13 cellular contexts compared by ENCODE assay signal in genomic region chr5:6419340-6419852, GRCh38. TPM values are rescaled to one million over a fixed set of nuclear protein-coding genes. Genes with fewer than 3 reads are reported as not detected.
A peak's percentile ranks its signal among the peaks of the same experiment; 100 is the strongest.
DNase-seq lines count a peak whose midpoint lies in the region; ATAC-seq, FAIRE-seq and TF ChIP-seq lines count a peak whose summit lies in the region.
"Had no signal": no experiment of that assay in that cellular context is flagged by ENCODE, and none has a peak within 500 bp of the region (broad histone marks: within the 10 kb centered on the region; RNA-seq: fewer than 3 reads in every experiment).

No MANE protein-coding gene starts in this region.

- H3K4me1 ChIP-seq in endothelial cell of umbilical vein (ENCODE audit: control insufficient read depth, extremely low read depth, insufficient read depth, low read length) = peaks cover 45% of the 10 kb centered on the region

- H3K27ac ChIP-seq in endothelial cell of umbilical vein (ENCODE audit: insufficient read depth, low read depth, low read length) (peak overlapping the region; percentile 74), WERI-Rb-1 (no peak overlapping the region)

- BruUV-seq in endothelial cell of umbilical vein (replicated peaks; lab: Mats Ljungman, UMichigan) = no TSS peak

- peak overlapping the region; percentile 5 for H3K4me2 ChIP-seq in endothelial cell of umbilical vein (ENCODE audit: insufficient read depth, low read length)

- FAIRE-seq in endothelial cell of umbilical vein (lab: Jason Lieb, UNC) = peak; percentile 89
- FAIRE-seq: GM12892 had no signal

- no peaks in the 10 kb centered on the region for H3K9me1 ChIP-seq in endothelial cell of umbilical vein (replicated peaks; ENCODE audit: control insufficient read depth, extremely low read depth, insufficient read depth, low read length)

- H3K9ac ChIP-seq in endothelial cell of umbilical vein (replicated peaks; ENCODE audit: extremely low read depth, insufficient read depth, low read length) = no peak overlapping the region

- POLR2A ChIA-PET in endothelial cell of umbilical vein (lab: Charles Lee) = no interaction called here

- H3K9me3 ChIP-seq in endothelial cell of umbilical vein (replicated peaks; ENCODE audit: control insufficient read depth, insufficient read depth, low read length) = no peaks in the 10 kb centered on the region
- peaks cover 3% of the 10 kb centered on the region for H3K9me3 ChIP-seq in WERI-Rb-1 (ENCODE audit: severe bottlenecking)

- ATAC-seq in left ventricle myocardium superior (peak; percentile 69), GM19351 (IDR thresholded peaks at IDR 0.05; ENCODE audit: unreplicated experiment) (no peak)

- no peak for DNase-seq in left ventricle myocardium superior
- no peak for DNase-seq in cardiac septum (ENCODE audit: low spot score)
- peak; percentile 67 for DNase-seq in NCI-H2196 treated with DMSO at 0.1 percent for 48 hours (lab: John Stamatoyannopoulos, UW; ENCODE audit: unreplicated experiment)
- peak; percentile 89 for DNase-seq in endothelial cell of umbilical vein (ENCODE audit: low read depth, low spot score)
- DNase-seq in superior temporal gyrus (ENCODE audit: extremely low spot score) = peak; percentile 29
- DNase-seq in WERI-Rb-1 = no peak
- DNase-seq in NCI-H1048 (lab: John Stamatoyannopoulos, UW) = no peak
- DNase-seq: activated naive CD8-positive, alpha-beta T cell treated with anti-CD3 and anti-CD28 coated beads for 36 hours; DMS 273 treated with DMSO at 0.1 percent for 48 hours; stimulated activated CD4-positive, alpha-beta T cell treated with anti-CD3 and anti-CD28 coated beads, Interleukin-2, amount 100 ng/mL, for 48 hours; stimulated activated naive CD4-positive, alpha-beta T cell treated with Interleukin-2 at 50 U/mL for 16 hours had no signal

- H2AFZ ChIP-seq in endothelial cell of umbilical vein (ENCODE audit: low read depth, low read length) = no peak overlapping the region

- no peaks in the 10 kb centered on the region for H4K20me1 ChIP-seq in endothelial cell of umbilical vein (replicated peaks; ENCODE audit: control insufficient read depth, extremely low read depth, insufficient read depth, low read length)

- intact Hi-C loops in left ventricle myocardium superior (cut with micrococcal nuclease) (no loop called here), cardiac septum (cut with DNase I) (no loop called here), endothelial cell of umbilical vein (cut with micrococcal nuclease) (loop anchor here (1.0 kb wide), 2 partner anchors 41 to 47 kb away; partner anchors contain the start of gene MED10)

- H3K79me2 ChIP-seq in endothelial cell of umbilical vein (ENCODE audit: control insufficient read depth, insufficient read depth, low read length) = no peaks in the 10 kb centered on the region

- H3K27me3 ChIP-seq in endothelial cell of umbilical vein (ENCODE audit: control insufficient read depth in 2 of 2, insufficient read depth in 2 of 2, low read length in 2 of 2) (no peaks in the 10 kb centered on the region), WERI-Rb-1 (ENCODE audit: insufficient read depth, low read depth, severe bottlenecking) (peaks cover 31% of the 10 kb centered on the region)

- no peak for TF ChIP-seq POLR2A in endothelial cell of umbilical vein (IDR thresholded peaks at IDR 0.05; ENCODE audit: low read depth, low read length)

- TF ChIP-seq CTCF in endothelial cell of umbilical vein (IDR thresholded peaks at IDR 0.05; ENCODE audit: extremely low read depth in 1 of 2, insufficient read depth in 1 of 2, low read depth in 1 of 2, low read length in 2 of 2) = no peak
- TF ChIP-seq CTCF in WERI-Rb-1 (IDR thresholded peaks at IDR 0.05; ENCODE audit: low read depth, low read length) = no peak

- dilution Hi-C loops in endothelial cell of umbilical vein (cut with MboI; ENCODE audit: extremely low pct_ligation_motif_present, low sequenced_read_pairs) = no loop called here

- CTCF ChIA-PET in endothelial cell of umbilical vein (lab: Charles Lee) = interaction anchor here (0.9 to 4.4 kb wide), 4 partner anchors 12 to 120 kb away, joined by 3 to 48 read pairs (median 4); partner anchors contain the start of gene MED10

- H3K4me3 ChIP-seq in endothelial cell of umbilical vein (replicated peaks in 1 of 3; ENCODE audit: insufficient read depth in 1 of 3, low read depth in 1 of 3, low read length in 3 of 3) (no peak overlapping the region), WERI-Rb-1 (ENCODE audit: low read depth, low read length) (no peak overlapping the region)

- no peaks in the 10 kb centered on the region for H3K36me3 ChIP-seq in endothelial cell of umbilical vein (ENCODE audit: control insufficient read depth in 2 of 2, extremely low read depth in 1 of 2, insufficient read depth in 2 of 2, low read length in 2 of 2)
- H3K36me3 ChIP-seq in WERI-Rb-1 = no peaks in the 10 kb centered on the region

TF ChIP-seq in endothelial cell of umbilical vein, 7 proteins besides CTCF, POLR2A, EP300 and RAD21:
- peak; percentile 88 for TF ChIP-seq JUN (IDR thresholded peaks at IDR 0.05; ENCODE audit: borderline replicate concordance, insufficient read depth, insufficient read length, low read depth)
- TF ChIP-seq POLR2AphosphoS5 (IDR thresholded peaks at IDR 0.05; ENCODE audit: insufficient read depth, low read depth, low read length) = peak; percentile 40
- no peak for TF ChIP-seq MAX (IDR thresholded peaks at IDR 0.05; ENCODE audit: insufficient read depth, insufficient read length)
- no peak for TF ChIP-seq MYC (IDR thresholded peaks at IDR 0.05; ENCODE audit: low read depth, low read length)
- peak; percentile 73 for TF ChIP-seq FOS (IDR thresholded peaks at IDR 0.05; ENCODE audit: borderline replicate concordance, insufficient read depth, low read length)
- peak; percentile 45 for TF ChIP-seq GATA2 (IDR thresholded peaks at IDR 0.05; ENCODE audit: insufficient read depth, insufficient read length, low read depth, low read length)

RNA-seq across cellular contexts. Expression of gene UBE2QL1, which starts 29.3 kb away (rescaled TPM):
- 22.1 TPM for total RNA-seq in left ventricle myocardium superior
- total RNA-seq in cardiac septum = 13.1 TPM
- total RNA-seq in endothelial cell of umbilical vein = 0.15 and 0.21 TPM in 2 replicates
- 0.04 and 0.05 TPM in 2 replicates for polyA plus RNA-seq in endothelial cell of umbilical vein
- polyA plus RNA-seq in endothelial cell of umbilical vein (2011; cell fraction: cytosol; rRNA removed) = 0.08 and 0.09 TPM in 2 replicates
- 0.04 and 0.07 TPM in 2 replicates for polyA plus RNA-seq in endothelial cell of umbilical vein (2011; cell fraction: nucleus; rRNA removed)
- polyA plus RNA-seq in endothelial cell of umbilical vein (2012) = 0.11 and 0.19 TPM in 2 replicates
- 0.10 TPM in 1 of 2 replicates, not detected in the other for polyA minus RNA-seq in endothelial cell of umbilical vein
- polyA minus RNA-seq in endothelial cell of umbilical vein (2011; cell fraction: cytosol; rRNA and poly(A)+ RNA removed) = not detected
- 0.10 TPM in 1 of 2 replicates, not detected in the other for polyA minus RNA-seq in endothelial cell of umbilical vein (2011; cell fraction: nucleus; rRNA and poly(A)+ RNA removed)
- total RNA-seq: activated naive CD8-positive, alpha-beta T cell treated with anti-CD3 and anti-CD28 coated beads for 36 hours had no signal

RNA-seq across cellular contexts. Expression of gene MED10, which starts 41.0 kb away (rescaled TPM):
- 29.2 TPM for total RNA-seq in left ventricle myocardium superior
- total RNA-seq in cardiac septum = 27.6 TPM
- 55.6 and 57.8 TPM in 2 replicates for total RNA-seq in endothelial cell of umbilical vein
- 49.8 and 56.3 TPM in 2 replicates for polyA plus RNA-seq in endothelial cell of umbilical vein
- 60.2 and 65.5 TPM in 2 replicates for polyA plus RNA-seq in endothelial cell of umbilical vein (2011; cell fraction: cytosol; rRNA removed)
- polyA plus RNA-seq in endothelial cell of umbilical vein (2011; cell fraction: nucleus; rRNA removed) = 55.0 and 80.6 TPM in 2 replicates
- polyA plus RNA-seq in endothelial cell of umbilical vein (2012) = 53.5 and 68.5 TPM in 2 replicates
- 9.9 and 16.5 TPM in 2 replicates for polyA minus RNA-seq in endothelial cell of umbilical vein
- 16.0 TPM for polyA minus RNA-seq in endothelial cell of umbilical vein (2011; cell fraction: cytosol; rRNA and poly(A)+ RNA removed)
- 32.0 and 32.4 TPM in 2 replicates for polyA minus RNA-seq in endothelial cell of umbilical vein (2011; cell fraction: nucleus; rRNA and poly(A)+ RNA removed)

Comparison
In these comparisons a context has a peak if more than half of its experiments do, and no peak if none do; other contexts are left out.
1. DNase-seq: peak in NCI-H2196 treated with DMSO at 0.1 percent for 48 hours (single experiment), endothelial cell of umbilical vein (single experiment) and superior temporal gyrus (single experiment); none in left ventricle myocardium superior (single experiment), cardiac septum (single experiment), WERI-Rb-1 (single experiment) and NCI-H1048 (single experiment).
2. RNA of gene UBE2QL1, which starts 29.3 kb away (total RNA-seq): 22.1 TPM in left ventricle myocardium superior (single experiment) and 13.1 TPM in cardiac septum (single experiment); 0.15 to 0.21 TPM in endothelial cell of umbilical vein; every median in the first group is over 10 times any median in the second.